Comparison of ENCODE assay signal across 10 cellular contexts in genomic region chr14:37594916-37595808, GRCh38. TPM values are rescaled to one million over a fixed set of nuclear protein-coding genes. Genes with fewer than 3 reads are reported as not detected.
DNase-seq lines count a peak whose midpoint lies in the region; ATAC-seq and TF ChIP-seq lines count a peak whose summit lies in the region.
"Had no signal": no experiment of that assay in that cellular context is flagged by ENCODE, and none has a peak within 500 bp of the region (broad histone marks: within the 10 kb centered on the region; RNA-seq: fewer than 3 reads in every experiment).

FOXA1 (minus strand) TSS chr14:37595249; CDS start chr14:37594972, 277 bp downstream.
TTC6 (plus strand) TSS chr14:37595629; CDS start chr14:37622065, 26,436 bp downstream.

- peak within 1 kb of the TSS; percentile 81 to 87 for H3K4me3 Mint-ChIP-seq in stimulated activated naive CD8-positive, alpha-beta T cell treated with anti-CD3 and anti-CD28 coated beads, Interleukin-15, amount 100 ng/mL, for 72 hours

- H3K27ac Mint-ChIP-seq in stimulated activated naive CD8-positive, alpha-beta T cell treated with anti-CD3 and anti-CD28 coated beads, Interleukin-15, amount 100 ng/mL, for 72 hours, result peak within 1 kb of the TSS; percentile 89 to 93

- BruUV-seq in A673 (replicated peaks; lab: Mats Ljungman, UMichigan), result no TSS peak

- ATAC-seq in stimulated activated naive CD8-positive, alpha-beta T cell treated with anti-CD3 and anti-CD28 coated beads, Interleukin-15, amount 100 ng/mL, for 72 hours, result peak; percentile 28
- no peak for ATAC-seq in HG03196 (IDR thresholded peaks at IDR 0.05; ENCODE audit: unreplicated experiment)

- peaks cover 13 to 23% of the 10 kb centered on the region in 2 donors for H3K9me3 Mint-ChIP-seq in stimulated activated naive CD8-positive, alpha-beta T cell treated with anti-CD3 and anti-CD28 coated beads, Interleukin-15, amount 100 ng/mL, for 72 hours

- peak; percentile 66 for DNase-seq in A673 (ENCODE audit: low spot score)
- DNase-seq in H7, result peak; percentile 89
- DNase-seq in NCI-H345 treated with DMSO at 0.1 percent for 48 hours (lab: John Stamatoyannopoulos, UW; ENCODE audit: unreplicated experiment), result peak; percentile 98
- no peak for DNase-seq in ascending aorta (ENCODE audit: low spot score in 2 of 2)
- DNase-seq in iris pigment epithelial cell (ENCODE audit: low read depth), result peak; percentile 22
- DNase-seq in stimulated activated naive CD8-positive, alpha-beta T cell treated with anti-CD3 and anti-CD28 coated beads, Interleukin-15, amount 100 ng/mL, for 72 hours, result no peak
- DNase-seq in inferior parietal cortex (ENCODE audit: extremely low spot score), result no peak

- H3K9me3 ChIP-seq in A673 (ENCODE audit: low read depth, low read length, poor library complexity, severe bottlenecking) (no peaks in the 10 kb centered on the region), ascending aorta (no peaks in the 10 kb centered on the region)

- H3K4me3 ChIP-seq in A673 (ENCODE audit: low read depth, low read length, poor library complexity, severe bottlenecking) (peak within 1 kb of the TSS; percentile 68), H7 (ENCODE audit: insufficient read depth, low read depth, low read length) (peak within 1 kb of the TSS; percentile 37), ascending aorta (peak within 1 kb of the TSS; percentile 56 to 57)
- H3K4me3 ChIP-seq: GM12878 had no signal

- CTCF ChIA-PET in A673 (lab: Charles Lee), result no interaction called here

- POLR2A ChIA-PET in A673 (lab: Charles Lee; ENCODE audit: low non-redundant PET), result no interaction called here

- H3K27me3 Mint-ChIP-seq in stimulated activated naive CD8-positive, alpha-beta T cell treated with anti-CD3 and anti-CD28 coated beads, Interleukin-15, amount 100 ng/mL, for 72 hours, result peaks cover 97% of the 10 kb centered on the region

- H3K36me3 ChIP-seq in A673 (ENCODE audit: insufficient read depth, low read length, poor library complexity, severe bottlenecking) (no peaks in the 10 kb centered on the region), H7 (replicated peaks; ENCODE audit: control insufficient read depth, insufficient read depth, low read length) (no peaks in the 10 kb centered on the region), ascending aorta (no peaks in the 10 kb centered on the region)

- H3K4me1 ChIP-seq in A673 (ENCODE audit: insufficient read depth, low read length, poor library complexity, severe bottlenecking), result peaks cover 19% of the 10 kb centered on the region
- H3K4me1 ChIP-seq in ascending aorta, result peaks cover 0 to 17% of the 10 kb centered on the region in 2 donors

- TF ChIP-seq CTCF in A673 (conservative IDR thresholded peaks at IDR 0.05; ENCODE audit: low read depth, low read length) (no peak), ascending aorta (IDR thresholded peaks at IDR 0.05) (no peak)

- H3K27me3 ChIP-seq in A673 (replicated peaks; ENCODE audit: insufficient read depth, low read depth, low read length, poor library complexity) (peaks cover 72% of the 10 kb centered on the region), H7 (ENCODE audit: control insufficient read depth, insufficient read depth, low read length) (peaks cover 97% of the 10 kb centered on the region), ascending aorta (peaks cover 61% of the 10 kb centered on the region)

- H3K4me1 Mint-ChIP-seq in stimulated activated naive CD8-positive, alpha-beta T cell treated with anti-CD3 and anti-CD28 coated beads, Interleukin-15, amount 100 ng/mL, for 72 hours, result peaks cover 61% of the 10 kb centered on the region

- intact Hi-C loops in A673 (cut with micrococcal nuclease; ENCODE audit: unreplicated experiment), result loop anchor here (1.0 to 5.0 kb wide), 2 partner anchors 277 to 349 kb away; no protein-coding TSS in a partner anchor
- intact Hi-C loops in ascending aorta (cut with DNase I), result loop anchor here (10.0 kb wide), 3 partner anchors 350 to 1070 kb away; partner anchors contain the start of gene NKX2-1

- H3K27ac ChIP-seq in A673 (ENCODE audit: low read depth, low read length, poor library complexity, severe bottlenecking), result peak within 1 kb of the TSS; percentile 65
- no peak within 1 kb of the TSS for H3K27ac ChIP-seq in ascending aorta

RNA-seq across cellular contexts. Expression of gene FOXA1, which starts in this region (rescaled TPM):
- total RNA-seq in A673 (2021) (4.3 and 7.5 TPM in 2 replicates), ascending aorta (not detected)
- 3.4 and 3.7 TPM in 2 replicates for total RNA-seq in H7 (2014; rRNA removed; shearing (Covaris generic))
- total RNA-seq: dermis microvascular lymphatic vessel endothelial cell had no signal

RNA-seq across cellular contexts. Expression of gene TTC6, which starts in this region (rescaled TPM):
- total RNA-seq in A673 (2021), result 0.11 and 0.35 TPM in 2 replicates
- 0.59 and 0.90 TPM in 2 replicates for total RNA-seq in H7 (2014; rRNA removed; shearing (Covaris generic))
- total RNA-seq in ascending aorta, result not detected
- total RNA-seq: GM12878 had no signal

Comparison
In these comparisons a context has a peak if more than half of its experiments do, and no peak if none do; other contexts are left out.
1. DNase-seq: peak in A673 (single experiment), H7 (single experiment), NCI-H345 treated with DMSO at 0.1 percent for 48 hours (single experiment) and iris pigment epithelial cell (single experiment); none in ascending aorta (0 of 2), stimulated activated naive CD8-positive, alpha-beta T cell treated with anti-CD3 and anti-CD28 coated beads, Interleukin-15, amount 100 ng/mL, for 72 hours (0 of 2) and inferior parietal cortex (single experiment).
2. Peak in every context shown above with its lines, with median percentiles within 50 percentile points of each other: H3K4me3 ChIP-seq.